In genomic region chr6:166950443-166950821, GRCh38 we compare ENCODE assay signal across 8 cellular contexts. TPM values are rescaled to one million over a fixed set of nuclear protein-coding genes. Genes with fewer than 3 reads are reported as not detected.
DNase-seq lines count a peak whose midpoint lies in the region; ATAC-seq and TF ChIP-seq lines count a peak whose summit lies in the region.

No MANE protein-coding gene starts in this region.

- H3K4me1 ChIP-seq in esophagus muscularis mucosa (peaks cover 3 to 15% (median 10%) of the 10 kb centered on the region in 4 donors), upper lobe of right lung (peaks cover 3% of the 10 kb centered on the region)

- H3K27me3 ChIP-seq in esophagus muscularis mucosa (no peaks in the 10 kb centered on the region), upper lobe of right lung (no peaks in the 10 kb centered on the region)

- 89% methylated on average over 10 of the region's 10 CpGs for WGBS in esophagus muscularis mucosa

- H3K36me3 ChIP-seq in esophagus muscularis mucosa (peaks cover 4 to 34% (median 16%) of the 10 kb centered on the region in 4 donors), upper lobe of right lung (peaks cover 23% of the 10 kb centered on the region)

- DNase-seq in GM12865 (ENCODE audit: low read depth) (peak; percentile 87), esophagus muscularis mucosa (ENCODE audit: extremely low spot score) (no peak), upper lobe of right lung (no peak), AG20443 (ENCODE audit: low spot score) (no peak), NCI-H2107 treated with DMSO at 0.1 percent for 48 hours (lab: John Stamatoyannopoulos, UW; ENCODE audit: unreplicated experiment) (no peak), H4 (ENCODE audit: low spot score) (no peak)

- H3K27ac ChIP-seq in esophagus muscularis mucosa (replicated peaks in 1 of 4): peak overlapping the region in 3 of 4 donors; percentile 3 to 45 (median 5)
- H3K27ac ChIP-seq in upper lobe of right lung: peak overlapping the region; percentile 38

- no peaks in the 10 kb centered on the region for H3K9me3 ChIP-seq in esophagus muscularis mucosa
- H3K9me3 ChIP-seq in upper lobe of right lung: no peaks in the 10 kb centered on the region

- TF ChIP-seq POLR2A in esophagus muscularis mucosa (IDR thresholded peaks at IDR 0.05; ENCODE audit: low read depth): no peak

- TF ChIP-seq CTCF in GM12865 (IDR thresholded peaks at IDR 0.05; ENCODE audit: insufficient read depth, low read depth, low read length, missing control alignments) (no peak), esophagus muscularis mucosa (IDR thresholded peaks at IDR 0.05) (no peak), upper lobe of right lung (IDR thresholded peaks at IDR 0.05) (no peak)

- TF ChIP-seq EP300 in esophagus muscularis mucosa (IDR thresholded peaks at IDR 0.05): no peak

- intact Hi-C loops in esophagus muscularis mucosa (cut with DNase I): loop anchor here (5.0 kb wide), 1 partner anchor 173 kb away; no protein-coding TSS in a partner anchor
- intact Hi-C loops in upper lobe of right lung (cut with DNase I): no loop called here

- peak; percentile 39 for ATAC-seq in GM21381 (IDR thresholded peaks at IDR 0.05; ENCODE audit: unreplicated experiment)
- peak; percentile 33 for ATAC-seq in HG03565 (IDR thresholded peaks at IDR 0.05; ENCODE audit: unreplicated experiment)
- peak; percentile 42 for ATAC-seq in upper lobe of right lung

- H3K4me3 ChIP-seq in GM12865 (ENCODE audit: low read depth, low read length): peak overlapping the region; percentile 48
- no peak overlapping the region for H3K4me3 ChIP-seq in esophagus muscularis mucosa
- H3K4me3 ChIP-seq in upper lobe of right lung: no peak overlapping the region

RNA-seq across cellular contexts. Expression of gene RNASET2, which starts 5.9 kb away (rescaled TPM):
- total RNA-seq in esophagus muscularis mucosa (10 to 100 TPM; 24.1 to 54.5 (median 30.4) TPM), upper lobe of right lung (73.1 TPM)
- total RNA-seq in H4 (2014; rRNA removed; shearing (Covaris generic)): 9.8 and 19.8 TPM in 2 replicates

RNA-seq across cellular contexts. Expression of gene CEP43, which starts 48.8 kb away (rescaled TPM):
- total RNA-seq in esophagus muscularis mucosa (10 to 100 TPM in 1 of 4 donors, 1 to 10 TPM in 3; 6.6 to 18.0 (median 8.3) TPM), upper lobe of right lung (10.7 TPM)
- total RNA-seq in H4 (2014; rRNA removed; shearing (Covaris generic)): 16.7 and 17.4 TPM in 2 replicates
